ENCODE assay signal across 12 cellular contexts in genomic region chr20:2801459-2801728, GRCh38. TPM values are rescaled to one million over a fixed set of nuclear protein-coding genes. Genes with fewer than 3 reads are reported as not detected.
A peak's percentile ranks its signal among the peaks of the same experiment; 100 is the strongest.
DNase-seq lines count a peak whose midpoint lies in the region; ATAC-seq lines count a peak whose summit lies in the region.
"Had no signal": no experiment of that assay in that cellular context is flagged by ENCODE, and none has a peak within 500 bp of the region (broad histone marks: within the 10 kb centered on the region; RNA-seq: fewer than 3 reads in every experiment).

No MANE protein-coding gene starts in this region.

- peaks cover 3% of the 10 kb centered on the region for H3K79me2 ChIP-seq in trophoblast cell (ENCODE audit: control insufficient read depth, insufficient read depth, low read length, poor library complexity)

- H4K12ac ChIP-seq in trophoblast cell (ENCODE audit: low read depth, low read length): no peak overlapping the region

- H3K23ac ChIP-seq in trophoblast cell (ENCODE audit: low read length): no peak overlapping the region

- H3K4ac ChIP-seq in trophoblast cell (ENCODE audit: low read depth, low read length): no peak overlapping the region

- peaks cover 3% of the 10 kb centered on the region for H3K36me3 Mint-ChIP-seq in T-helper 1 cell treated with Interleukin-12 subunit alpha and Interleukin-12 subunit beta and Interleukin-4 antibody, amounts not matched to agents 30 μg/mL and 1 μg/mL, for 36 hours (ENCODE audit: low read depth)

- H3K4me3 Mint-ChIP-seq in T-helper 1 cell treated with Interleukin-12 subunit alpha and Interleukin-12 subunit beta and Interleukin-4 antibody, amounts not matched to agents 30 μg/mL and 1 μg/mL, for 36 hours: peak overlapping the region; percentile 75

- H3K18ac ChIP-seq in trophoblast cell (ENCODE audit: low read length): no peak overlapping the region

- H3K27ac Mint-ChIP-seq in T-helper 1 cell treated with Interleukin-12 subunit alpha and Interleukin-12 subunit beta and Interleukin-4 antibody, amounts not matched to agents 30 μg/mL and 1 μg/mL, for 36 hours: no peak overlapping the region

- H3K27ac ChIP-seq in ectodermal cell (ENCODE audit: insufficient read depth, low read depth, low read length, poor library complexity, severe bottlenecking) (no peak overlapping the region), trophoblast cell (ENCODE audit: low read depth, low read length) (no peak overlapping the region)
- H3K27ac ChIP-seq: heart left ventricle, neutrophil had no signal

- no peaks in the 10 kb centered on the region for H3K9me3 Mint-ChIP-seq in T-helper 1 cell treated with Interleukin-12 subunit alpha and Interleukin-12 subunit beta and Interleukin-4 antibody, amounts not matched to agents 30 μg/mL and 1 μg/mL, for 36 hours

- peaks cover 15% of the 10 kb centered on the region for H3K4me1 Mint-ChIP-seq in T-helper 1 cell treated with Interleukin-12 subunit alpha and Interleukin-12 subunit beta and Interleukin-4 antibody, amounts not matched to agents 30 μg/mL and 1 μg/mL, for 36 hours (ENCODE audit: low read depth)

- peaks cover 10% of the 10 kb centered on the region for H3K4me1 ChIP-seq in ectodermal cell (ENCODE audit: control insufficient read depth, insufficient read depth, low read length)
- H3K4me1 ChIP-seq in trophoblast cell (ENCODE audit: control insufficient read depth in 1 of 2, insufficient read depth in 2 of 2, low read length in 2 of 2): peaks cover 4 to 10% of the 10 kb centered on the region in 2 experiments

- no peak overlapping the region for H3K9ac ChIP-seq in trophoblast cell (ENCODE audit: low read length)

- no peak for ATAC-seq in HG03159 (IDR thresholded peaks at IDR 0.05; ENCODE audit: unreplicated experiment)
- ATAC-seq: heart left ventricle had no signal

- H4K91ac ChIP-seq in trophoblast cell (ENCODE audit: low read depth, low read length): no peak overlapping the region

- peaks cover 56% of the 10 kb centered on the region for H3K27me3 ChIP-seq in ectodermal cell (ENCODE audit: control insufficient read depth, insufficient read depth, low read length, poor library complexity, severe bottlenecking)
- H3K27me3 ChIP-seq in trophoblast cell (ENCODE audit: insufficient read depth, low read length): peaks cover 45% of the 10 kb centered on the region

- no peak overlapping the region for H2BK5ac ChIP-seq in trophoblast cell (ENCODE audit: low read depth, low read length, poor library complexity)

- H2AK5ac ChIP-seq in trophoblast cell (ENCODE audit: low read length): no peak overlapping the region

- H3K79me1 ChIP-seq in trophoblast cell (ENCODE audit: low read length): no peaks in the 10 kb centered on the region

- no peak overlapping the region for H3K14ac ChIP-seq in trophoblast cell (ENCODE audit: low read length)

- no peak for DNase-seq in T-helper 1 cell
- DNase-seq in Kasumi-1 (lab: John Stamatoyannopoulos, UW): peak; percentile 42 to 51
- DNase-seq in trophoblast cell: no peak
- no peak for DNase-seq in SHP77 (lab: John Stamatoyannopoulos, UW)
- no peak for DNase-seq in 8988T
- DNase-seq: ACHN, heart left ventricle, NCI-H510A had no signal

- H3K36me3 ChIP-seq in ectodermal cell (ENCODE audit: control insufficient read depth, insufficient read depth, low read length) (peaks cover 23% of the 10 kb centered on the region), trophoblast cell (ENCODE audit: control insufficient read depth in 1 of 2, insufficient read depth in 2 of 2, low read length in 2 of 2) (peaks cover 16 to 20% of the 10 kb centered on the region in 2 experiments)
- H3K36me3 ChIP-seq: heart left ventricle, neutrophil had no signal

- no peak overlapping the region for H4K8ac ChIP-seq in trophoblast cell (ENCODE audit: low read depth, low read length)

- peak overlapping the region; percentile 85 for H3K4me2 ChIP-seq in trophoblast cell (ENCODE audit: low read length)

- H2BK12ac ChIP-seq in trophoblast cell (ENCODE audit: low read length): no peak overlapping the region

- 20 to 30% methylated on average over 5 of the region's 5 CpGs for WGBS in ectodermal cell, 2 experiments
- WGBS in trophoblast cell (ENCODE audit: extremely low coverage, insufficient coverage, insufficient read length): no CpG with 5 or more reads among the region's 5 CpGs

- H3K4me3 ChIP-seq in ectodermal cell (ENCODE audit: insufficient read depth, low read depth, low read length): peak overlapping the region; percentile 79
- H3K4me3 ChIP-seq in trophoblast cell (ENCODE audit: low read depth, low read length): no peak overlapping the region

- peaks cover 77% of the 10 kb centered on the region for H3K27me3 Mint-ChIP-seq in T-helper 1 cell treated with Interleukin-12 subunit alpha and Interleukin-12 subunit beta and Interleukin-4 antibody, amounts not matched to agents 30 μg/mL and 1 μg/mL, for 36 hours (ENCODE audit: low read depth)

- no peak overlapping the region for H2BK120ac ChIP-seq in trophoblast cell (ENCODE audit: insufficient read depth, low read length, poor library complexity)

- H3K9me3 ChIP-seq in ectodermal cell (ENCODE audit: control insufficient read depth, low read length) (no peaks in the 10 kb centered on the region), trophoblast cell (ENCODE audit: insufficient read depth, low read depth, low read length) (peaks cover 4% of the 10 kb centered on the region)
- H3K9me3 ChIP-seq: neutrophil had no signal

- H2AFZ ChIP-seq in trophoblast cell (ENCODE audit: insufficient read depth, low read length, poor library complexity): no peak overlapping the region

RNA-seq across cellular contexts. Expression of gene CPXM1, which starts 1.0 kb away (rescaled TPM):
- 142 TPM for polyA plus RNA-seq in ectodermal cell (2013, experiment 1 of 4)
- polyA plus RNA-seq in ectodermal cell (2013, experiment 2 of 4): 128 TPM
- polyA plus RNA-seq in ectodermal cell (2013, experiment 3 of 4): 134 TPM
- polyA plus RNA-seq in ectodermal cell (2013, experiment 4 of 4): 151 TPM
- polyA plus RNA-seq in trophoblast cell (2013): 21.0 and 21.4 TPM in 2 replicates

RNA-seq across cellular contexts. Expression of gene C20orf141, which starts 13.4 kb away (rescaled TPM):
- polyA plus RNA-seq in ectodermal cell (2013, experiment 1 of 4): not detected
- not detected for polyA plus RNA-seq in ectodermal cell (2013, experiment 2 of 4)
- polyA plus RNA-seq in ectodermal cell (2013, experiment 3 of 4): not detected
- polyA plus RNA-seq in ectodermal cell (2013, experiment 4 of 4): not detected
- 0.19 and 0.31 TPM in 2 replicates for polyA plus RNA-seq in trophoblast cell (2013)
- polyA plus RNA-seq: heart left ventricle had no signal

RNA-seq across cellular contexts. Expression of gene TMEM239, which starts 14.8 kb away (rescaled TPM):
- polyA plus RNA-seq in ectodermal cell (2013, experiment 1 of 4): not detected
- not detected for polyA plus RNA-seq in ectodermal cell (2013, experiment 2 of 4)
- not detected for polyA plus RNA-seq in ectodermal cell (2013, experiment 3 of 4)
- polyA plus RNA-seq in ectodermal cell (2013, experiment 4 of 4): not detected
- polyA plus RNA-seq in trophoblast cell (2013): 0.01 TPM in 1 of 2 replicates, not detected in the other
- polyA plus RNA-seq: heart left ventricle had no signal

RNA-seq across cellular contexts. Expression of gene PCED1A, which starts 39.1 kb away (rescaled TPM):
- 55.7 TPM for polyA plus RNA-seq in ectodermal cell (2013, experiment 1 of 4)
- 51.9 TPM for polyA plus RNA-seq in ectodermal cell (2013, experiment 2 of 4)
- polyA plus RNA-seq in ectodermal cell (2013, experiment 3 of 4): 62.7 TPM
- polyA plus RNA-seq in ectodermal cell (2013, experiment 4 of 4): 63.4 TPM
- 31.4 and 32.3 TPM in 2 replicates for polyA plus RNA-seq in trophoblast cell (2013)

RNA-seq across cellular contexts. Expression of gene VPS16, which starts 39.2 kb away (rescaled TPM):
- polyA plus RNA-seq in ectodermal cell (2013, experiment 1 of 4): 43.5 TPM
- 42.2 TPM for polyA plus RNA-seq in ectodermal cell (2013, experiment 2 of 4)
- 35.8 TPM for polyA plus RNA-seq in ectodermal cell (2013, experiment 3 of 4)
- 38.9 TPM for polyA plus RNA-seq in ectodermal cell (2013, experiment 4 of 4)
- polyA plus RNA-seq in trophoblast cell (2013): 18.4 and 19.2 TPM in 2 replicates

Comparison
In these comparisons a context has a peak if more than half of its experiments do, and no peak if none do; other contexts are left out.
1. DNase-seq: peak in Kasumi-1 (2 of 2); none in T-helper 1 cell (0 of 5), trophoblast cell (0 of 2), SHP77 (0 of 2) and 8988T (single experiment).